14 cellular contexts compared by ENCODE assay signal in the genomic region with DNA sequence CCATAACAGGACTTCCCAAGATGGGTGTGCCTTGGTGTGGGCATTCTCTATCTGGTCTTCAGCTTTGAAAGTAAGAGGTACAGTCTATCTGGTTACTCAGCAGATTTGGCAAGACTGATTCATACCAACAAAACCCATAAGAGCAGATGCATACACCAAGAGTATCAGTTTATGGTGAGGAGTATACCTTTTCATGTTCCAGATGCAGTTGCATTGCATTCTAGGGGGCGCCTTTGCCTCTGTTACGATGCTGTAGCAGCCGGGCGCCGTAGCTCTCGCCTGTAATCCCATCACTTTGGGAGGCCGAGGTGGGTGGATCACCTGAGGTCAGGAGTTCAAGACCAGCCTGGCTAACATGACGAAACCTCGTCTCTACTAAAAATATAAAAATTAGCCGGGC. TPM values are rescaled to one million over a fixed set of nuclear protein-coding genes. Genes with fewer than 3 reads are reported as not detected.
DNase-seq lines count a peak whose midpoint lies in the region; ATAC-seq and TF ChIP-seq lines count a peak whose summit lies in the region.
"Had no signal": no experiment of that assay in that cellular context is flagged by ENCODE, and none has a peak within 500 bp of the region (broad histone marks: within the 10 kb centered on the region; RNA-seq: fewer than 3 reads in every experiment).

No MANE protein-coding gene starts in this region.

- H4K5ac ChIP-seq in IMR-90 (ENCODE audit: low read depth, low read length), result no peak overlapping the region

- H3K9me3 Mint-ChIP-seq in activated T-helper 17 cell treated with anti-CD3 and anti-CD28 coated beads, Interleukin-2, amount 50 U/mL, for 72 hours, result no peaks in the 10 kb centered on the region
- no peaks in the 10 kb centered on the region for H3K9me3 Mint-ChIP-seq in nephron progenitor cell
- H3K9me3 Mint-ChIP-seq: effector memory CD8-positive, alpha-beta T cell had no signal

- H3K9ac ChIP-seq in SK-N-SH, result no peak overlapping the region
- no peak overlapping the region for H3K9ac ChIP-seq in IMR-90 (ENCODE audit: low read depth, low read length)

- H3K9me2 ChIP-seq in SK-N-SH, result no peaks in the 10 kb centered on the region

- no peak overlapping the region for H3K56ac ChIP-seq in IMR-90 (ENCODE audit: extremely low read depth, insufficient read depth, low read length)

- WGBS in SK-N-SH (ENCODE audit: low lambda C conversion rate), result 95% methylated on average over 10 of the region's 10 CpGs
- WGBS in IMR-90 (ENCODE audit: extremely low coverage in 2 of 2, insufficient read length in 1 of 2), 2 experiments, result 96% methylated on average over 7 of the region's 10 CpGs; no CpG with 5 or more reads in 1 of the 2 experiments
- WGBS in aorta, 2 donors, result 91 to 92% methylated on average over 10 of the region's 10 CpGs

- no peaks in the 10 kb centered on the region for H3K27me3 Mint-ChIP-seq in activated T-helper 17 cell treated with anti-CD3 and anti-CD28 coated beads, Interleukin-2, amount 50 U/mL, for 72 hours
- peaks cover 2% of the 10 kb centered on the region for H3K27me3 Mint-ChIP-seq in nephron progenitor cell (ENCODE audit: low read depth, poor library complexity)
- H3K27me3 Mint-ChIP-seq: effector memory CD8-positive, alpha-beta T cell had no signal

- no peak for TF ChIP-seq POLR2A in IMR-90 (IDR thresholded peaks at IDR 0.05; ENCODE audit: low read depth, low read length)

- ATAC-seq in SK-N-SH treated with all-trans-retinoic acid at 6 μM for 48 hours (no peak), IMR-90 (ENCODE audit: low read depth) (no peak), HG03460 (IDR thresholded peaks at IDR 0.05; ENCODE audit: unreplicated experiment) (no peak), aorta (ENCODE audit: low FRiP score) (no peak)
- ATAC-seq in activated T-helper 17 cell treated with anti-CD3 and anti-CD28 coated beads, Interleukin-2, amount 50 U/mL, for 72 hours (replicated peaks), result peak; percentile 42
- ATAC-seq: effector memory CD8-positive, alpha-beta T cell had no signal

- H2BK15ac ChIP-seq in IMR-90 (ENCODE audit: low read depth, low read length), result no peak overlapping the region

- H2BK5ac ChIP-seq in IMR-90 (ENCODE audit: low read depth, low read length, poor library complexity, severe bottlenecking), result no peak overlapping the region

- H3K4me2 ChIP-seq in SK-N-SH (no peak overlapping the region), IMR-90 (ENCODE audit: low read depth, low read length) (no peak overlapping the region)

- H3K36me3 Mint-ChIP-seq in activated T-helper 17 cell treated with anti-CD3 and anti-CD28 coated beads, Interleukin-2, amount 50 U/mL, for 72 hours (ENCODE audit: low read depth), result peaks cover 83% of the 10 kb centered on the region
- peaks cover 63% of the 10 kb centered on the region for H3K36me3 Mint-ChIP-seq in nephron progenitor cell (ENCODE audit: low read depth)

- H4K20me1 ChIP-seq in SK-N-SH (ENCODE audit: insufficient read depth) (no peaks in the 10 kb centered on the region), IMR-90 (ENCODE audit: insufficient read depth, low read length) (no peaks in the 10 kb centered on the region; the same call in 1 of the 2 replicates)

- H2AFZ ChIP-seq in SK-N-SH (ENCODE audit: low read depth) (no peak overlapping the region), IMR-90 (replicated peaks; ENCODE audit: low read length, poor library complexity) (no peak overlapping the region)

- H3K27me3 ChIP-seq in SK-N-SH (ENCODE audit: insufficient read depth) (no peaks in the 10 kb centered on the region), IMR-90 (ENCODE audit: control insufficient read depth, insufficient read depth, low read length) (no peaks in the 10 kb centered on the region), aorta (ENCODE audit: control insufficient read depth in 1 of 2, insufficient read depth in 2 of 2, low read length in 1 of 2) (no peaks in the 10 kb centered on the region)

- intact Hi-C loops in IMR-90 (cut with micrococcal nuclease), result no loop called here
- intact Hi-C loops in aorta (cut with DNase I), result no loop called here

- no peak overlapping the region for H2BK20ac ChIP-seq in IMR-90 (ENCODE audit: low read depth, low read length)

- dilution Hi-C loops in IMR-90 (cut with HindIII; ENCODE audit: low sequenced_read_pairs, unreplicated experiment), result no loop called here

- POLR2A ChIA-PET in SK-N-SH (lab: Yijun Ruan, JAX), result interaction anchor here (0.6 kb wide), 1 partner anchor 43 kb away, joined by 4 read pairs; no protein-coding TSS in a partner anchor
- POLR2A ChIA-PET in IMR-90 (lab: Charles Lee; ENCODE audit: unreplicated experiment), result interaction anchor here (0.7 kb wide), 1 partner anchor 19 kb away, joined by 12 read pairs; no protein-coding TSS in a partner anchor

- H3K9me1 ChIP-seq in IMR-90 (ENCODE audit: insufficient read depth, low read length), result peaks cover 2% of the 10 kb centered on the region; the same call in 1 of the 2 replicates

- H3K79me2 ChIP-seq in SK-N-SH (ENCODE audit: insufficient read depth), result peaks cover 31% of the 10 kb centered on the region

- H3K27ac Mint-ChIP-seq in activated T-helper 17 cell treated with anti-CD3 and anti-CD28 coated beads, Interleukin-2, amount 50 U/mL, for 72 hours, result no peak overlapping the region
- no peak overlapping the region for H3K27ac Mint-ChIP-seq in nephron progenitor cell
- H3K27ac Mint-ChIP-seq: effector memory CD8-positive, alpha-beta T cell had no signal

- H2BK120ac ChIP-seq in IMR-90 (ENCODE audit: low read depth, low read length), result no peak overlapping the region

- no peaks in the 10 kb centered on the region for H3K9me3 ChIP-seq in SK-N-SH
- no peaks in the 10 kb centered on the region for H3K9me3 ChIP-seq in IMR-90 (ENCODE audit: control insufficient read depth, insufficient read depth, low read length)
- H3K9me3 ChIP-seq in aorta (ENCODE audit: control insufficient read depth, low read length), result no peaks in the 10 kb centered on the region

- H3K4me1 ChIP-seq in SK-N-SH (ENCODE audit: control insufficient read depth in 1 of 2, insufficient read depth in 2 of 2, low read depth in 1 of 2, low read length in 1 of 2) (no peaks in the 10 kb centered on the region), IMR-90 (ENCODE audit: control insufficient read depth, insufficient read depth, low read length) (no peaks in the 10 kb centered on the region), aorta (ENCODE audit: control insufficient read depth in 1 of 2, insufficient read depth in 2 of 2, low read length in 2 of 2) (no peaks in the 10 kb centered on the region)

- H2AK5ac ChIP-seq in IMR-90 (ENCODE audit: low read depth, low read length), result no peak overlapping the region

- no TSS peak for BruUV-seq in IMR-90 (replicated peaks; lab: Mats Ljungman, UMichigan)

- CTCF ChIA-PET in SK-N-SH (lab: Yijun Ruan, JAX) (interaction anchor here (1.2 to 3.1 kb wide), 4 partner anchors 27 to 92 kb away, joined by 5 to 13 read pairs (median 9); partner anchors contain the start of gene CARMIL2), IMR-90 (lab: Yijun Ruan, JAX) (no interaction called here)

- DNase-seq in SK-N-SH (no peak), IMR-90 (no peak), nephron progenitor cell (peak; percentile 7), ACHN (no peak), aorta (no peak)
- DNase-seq: effector memory CD8-positive, alpha-beta T cell; hippocampal formation; Kasumi-1; mesenchymal stem cell; NCI-H226; SIG-M5 had no signal

- peaks cover 38 to 58% of the 10 kb centered on the region in 2 experiments for H3K36me3 ChIP-seq in SK-N-SH (replicated peaks in 1 of 2; ENCODE audit: control insufficient read depth in 1 of 2, insufficient read depth in 2 of 2, low read length in 1 of 2)
- peaks cover 20% of the 10 kb centered on the region for H3K36me3 ChIP-seq in IMR-90 (ENCODE audit: control insufficient read depth, insufficient read depth, low read length)
- peaks cover 4 to 10% of the 10 kb centered on the region in 2 donors for H3K36me3 ChIP-seq in aorta (ENCODE audit: control insufficient read depth in 1 of 2, insufficient read depth in 2 of 2, low read length in 1 of 2)

- H3K4me3 Mint-ChIP-seq in activated T-helper 17 cell treated with anti-CD3 and anti-CD28 coated beads, Interleukin-2, amount 50 U/mL, for 72 hours, result no peak overlapping the region
- H3K4me3 Mint-ChIP-seq in nephron progenitor cell, result no peak overlapping the region
- H3K4me3 Mint-ChIP-seq: effector memory CD8-positive, alpha-beta T cell had no signal

- no peak overlapping the region for H2AK9ac ChIP-seq in IMR-90 (replicated peaks; ENCODE audit: low read depth, low read length, poor library complexity)

- H3K18ac ChIP-seq in IMR-90 (ENCODE audit: low read depth, low read length), result no peak overlapping the region

- peaks cover 18% of the 10 kb centered on the region for H3F3A ChIP-seq in SK-N-SH (replicated peaks; ENCODE audit: insufficient read depth)

- TF ChIP-seq EP300 in SK-N-SH (IDR thresholded peaks at IDR 0.05; ENCODE audit: borderline replicate concordance in 1 of 2, low read depth in 1 of 2, low read length in 1 of 2), result no peak

- H3K27ac ChIP-seq in SK-N-SH (ENCODE audit: low read depth in 2 of 2, low read length in 1 of 2) (no peak overlapping the region), IMR-90 (ENCODE audit: insufficient read depth, low read length) (no peak overlapping the region), aorta (ENCODE audit: low read depth in 1 of 2, low read length in 2 of 2) (no peak overlapping the region)

- in situ Hi-C loops in IMR-90 (cut with MboI; ENCODE audit: low sequenced_read_pairs) (no loop called here), ACHN (cut with HindIII; ENCODE audit: low pct_ligation_motif_present, low pct_unique_long_range_greater_than_20kb, low sequenced_read_pairs) (no loop called here)

- H3K4me3 ChIP-seq in SK-N-SH (ENCODE audit: low read depth in 2 of 2, low read length in 1 of 2) (no peak overlapping the region), IMR-90 (ENCODE audit: insufficient read depth, low read depth, low read length) (no peak overlapping the region), aorta (ENCODE audit: low read length in 2 of 2) (no peak overlapping the region)

- H3K4me1 Mint-ChIP-seq in activated T-helper 17 cell treated with anti-CD3 and anti-CD28 coated beads, Interleukin-2, amount 50 U/mL, for 72 hours, result no peaks in the 10 kb centered on the region
- no peaks in the 10 kb centered on the region for H3K4me1 Mint-ChIP-seq in nephron progenitor cell

- peak; percentile 25; the same call in 1 of the 2 replicates for TF ChIP-seq CTCF in SK-N-SH (IDR thresholded peaks at IDR 0.05)
- peak; percentile 6; the same call in 1 of the 2 replicates for TF ChIP-seq CTCF in IMR-90 (conservative IDR thresholded peaks at IDR 0.05; ENCODE audit: low read depth, low read length)
- TF ChIP-seq CTCF in nephron progenitor cell (IDR thresholded peaks at IDR 0.05), result no peak

- H3K14ac ChIP-seq in IMR-90 (replicated peaks; ENCODE audit: low read depth, low read length), result no peak overlapping the region

- H3K23ac ChIP-seq in IMR-90 (ENCODE audit: low read depth, low read length), result no peak overlapping the region

- H4K8ac ChIP-seq in IMR-90 (ENCODE audit: low read depth in 2 of 2, low read length in 2 of 2), result no peak overlapping the region

- no peak overlapping the region for H4K91ac ChIP-seq in IMR-90 (ENCODE audit: insufficient read depth, low read depth, low read length)

- TF ChIP-seq RAD21 in SK-N-SH (IDR thresholded peaks at IDR 0.05; ENCODE audit: low read length) (no peak), IMR-90 (IDR thresholded peaks at IDR 0.05; ENCODE audit: low read length) (no peak)

- peaks cover 19 to 33% of the 10 kb centered on the region in 2 experiments for H3K79me1 ChIP-seq in IMR-90 (ENCODE audit: low read depth in 1 of 2, low read length in 2 of 2)

- no peak overlapping the region for H3K4ac ChIP-seq in IMR-90 (ENCODE audit: low read depth, low read length)

RNA-seq across cellular contexts. Expression of gene CARMIL2, which starts 31.1 kb away (rescaled TPM):
- 4.4 and 4.9 TPM in 2 replicates for polyA plus RNA-seq in SK-N-SH (2012; rRNA removed)
- 0.66 and 0.98 TPM in 2 replicates for polyA plus RNA-seq in SK-N-SH (2012; cell fraction: cytosol; rRNA removed)
- 30.1 and 51.0 TPM in 2 replicates for polyA plus RNA-seq in SK-N-SH (2012; cell fraction: nucleus; rRNA removed)
- 0.18 and 0.28 TPM in 2 replicates for total RNA-seq in IMR-90 (2012; rRNA removed)
- 0.77 and 0.97 TPM in 2 replicates for polyA plus RNA-seq in IMR-90 (2012; rRNA removed)
- polyA plus RNA-seq in IMR-90 (2012; cell fraction: cytosol; rRNA removed), result 0.65 and 0.75 TPM in 2 replicates
- 2.3 and 3.8 TPM in 2 replicates for polyA plus RNA-seq in IMR-90 (2012; cell fraction: nucleus; rRNA removed; ENCODE audit: low replicate concordance)
- total RNA-seq in activated T-helper 17 cell treated with anti-CD3 and anti-CD28 coated beads, Interleukin-2, amount 50 U/mL, for 72 hours, result 100 to 1,000 TPM; 134 to 169 TPM
- total RNA-seq in aorta, result 1 to 10 TPM; 3.0 to 4.0 TPM
- 1 to 10 TPM in 1 of 2 donors, under 1 TPM in 1; 0.13 to 3.7 TPM for polyA plus RNA-seq in aorta

RNA-seq across cellular contexts. Expression of gene ACD, which starts 46.3 kb away (rescaled TPM):
- polyA plus RNA-seq in SK-N-SH (2012; rRNA removed), result 31.3 and 37.8 TPM in 2 replicates
- 12.3 and 19.7 TPM in 2 replicates for polyA plus RNA-seq in SK-N-SH (2012; cell fraction: cytosol; rRNA removed)
- 79.0 and 110 TPM in 2 replicates for polyA plus RNA-seq in SK-N-SH (2012; cell fraction: nucleus; rRNA removed)
- total RNA-seq in IMR-90 (2012; rRNA removed), result 12.8 and 15.6 TPM in 2 replicates
- 31.1 and 38.9 TPM in 2 replicates for polyA plus RNA-seq in IMR-90 (2012; rRNA removed)
- 20.0 and 29.8 TPM in 2 replicates for polyA plus RNA-seq in IMR-90 (2012; cell fraction: cytosol; rRNA removed)
- polyA plus RNA-seq in IMR-90 (2012; cell fraction: nucleus; rRNA removed; ENCODE audit: low replicate concordance), result 49.6 and 116 TPM in 2 replicates
- 10 to 100 TPM; 37.5 to 63.4 TPM for total RNA-seq in activated T-helper 17 cell treated with anti-CD3 and anti-CD28 coated beads, Interleukin-2, amount 50 U/mL, for 72 hours
- 10 to 100 TPM; 15.7 to 21.9 TPM for total RNA-seq in aorta
- polyA plus RNA-seq in aorta, result 10 to 100 TPM in 1 of 2 donors, 1 to 10 TPM in 1; 7.0 to 34.6 TPM

RNA-seq across cellular contexts. Expression of gene PARD6A, which starts 47.0 kb away (rescaled TPM):
- polyA plus RNA-seq in SK-N-SH (2012; rRNA removed) (5.7 and 9.0 TPM in 2 replicates), IMR-90 (2012; rRNA removed) (0.55 and 0.65 TPM in 2 replicates), aorta (1 to 10 TPM; 5.9 to 7.8 TPM)
- 4.1 and 6.2 TPM in 2 replicates for polyA plus RNA-seq in SK-N-SH (2012; cell fraction: cytosol; rRNA removed)
- polyA plus RNA-seq in SK-N-SH (2012; cell fraction: nucleus; rRNA removed), result 3.3 and 3.4 TPM in 2 replicates
- total RNA-seq in IMR-90 (2012; rRNA removed) (0.28 and 0.36 TPM in 2 replicates), aorta (1 to 10 TPM; 3.9 to 5.3 TPM)
- polyA plus RNA-seq in IMR-90 (2012; cell fraction: cytosol; rRNA removed), result 0.82 and 0.94 TPM in 2 replicates
- 0.32 and 0.49 TPM in 2 replicates for polyA plus RNA-seq in IMR-90 (2012; cell fraction: nucleus; rRNA removed; ENCODE audit: low replicate concordance)
- total RNA-seq in activated T-helper 17 cell treated with anti-CD3 and anti-CD28 coated beads, Interleukin-2, amount 50 U/mL, for 72 hours, result 10 to 100 TPM; 10.7 to 16.5 TPM

RNA-seq across cellular contexts. Expression of gene CTCF, which starts 51.5 kb away (rescaled TPM):
- polyA plus RNA-seq in SK-N-SH (2012; rRNA removed) (18.8 and 19.6 TPM in 2 replicates), IMR-90 (2012; rRNA removed) (16.1 and 16.7 TPM in 2 replicates), aorta (10 to 100 TPM; 16.5 to 25.8 TPM)
- 20.3 and 22.0 TPM in 2 replicates for polyA plus RNA-seq in SK-N-SH (2012; cell fraction: cytosol; rRNA removed)
- 17.4 and 24.1 TPM in 2 replicates for polyA plus RNA-seq in SK-N-SH (2012; cell fraction: nucleus; rRNA removed)
- total RNA-seq in IMR-90 (2012; rRNA removed) (22.8 and 26.4 TPM in 2 replicates), aorta (10 to 100 TPM; 28.5 to 35.8 TPM)
- 5.6 and 8.3 TPM in 2 replicates for polyA plus RNA-seq in IMR-90 (2012; cell fraction: cytosol; rRNA removed)
- 5.5 and 15.8 TPM in 2 replicates for polyA plus RNA-seq in IMR-90 (2012; cell fraction: nucleus; rRNA removed; ENCODE audit: low replicate concordance)
- total RNA-seq in activated T-helper 17 cell treated with anti-CD3 and anti-CD28 coated beads, Interleukin-2, amount 50 U/mL, for 72 hours, result 10 to 100 TPM; 41.2 to 49.4 TPM

RNA-seq across cellular contexts. Expression of gene ENKD1, which starts 52.7 kb away (rescaled TPM):
- 19.5 and 21.0 TPM in 2 replicates for polyA plus RNA-seq in SK-N-SH (2012; rRNA removed)
- polyA plus RNA-seq in SK-N-SH (2012; cell fraction: cytosol; rRNA removed), result 8.6 and 12.2 TPM in 2 replicates
- 52.0 and 82.9 TPM in 2 replicates for polyA plus RNA-seq in SK-N-SH (2012; cell fraction: nucleus; rRNA removed)
- 2.9 and 3.1 TPM in 2 replicates for total RNA-seq in IMR-90 (2012; rRNA removed)
- 6.3 and 7.8 TPM in 2 replicates for polyA plus RNA-seq in IMR-90 (2012; rRNA removed)
- 3.9 and 8.2 TPM in 2 replicates for polyA plus RNA-seq in IMR-90 (2012; cell fraction: cytosol; rRNA removed)
- polyA plus RNA-seq in IMR-90 (2012; cell fraction: nucleus; rRNA removed; ENCODE audit: low replicate concordance), result 20.0 and 44.8 TPM in 2 replicates
- 1 to 10 TPM; 9.1 to 9.4 TPM for total RNA-seq in activated T-helper 17 cell treated with anti-CD3 and anti-CD28 coated beads, Interleukin-2, amount 50 U/mL, for 72 hours
- 10 to 100 TPM in 1 of 2 donors, 1 to 10 TPM in 1; 9.7 to 15.2 TPM for total RNA-seq in aorta
- polyA plus RNA-seq in aorta, result 10 to 100 TPM; 13.3 to 73.8 TPM

Comparison
In these comparisons a context has a peak if more than half of its experiments do, and no peak if none do; other contexts are left out.
1. RNA of gene CARMIL2, which starts 31.1 kb away (total RNA-seq): 134 to 169 TPM in activated T-helper 17 cell treated with anti-CD3 and anti-CD28 coated beads, Interleukin-2, amount 50 U/mL, for 72 hours; 3.0 to 4.0 TPM in aorta and 0.18 to 0.28 TPM in IMR-90; every median in the first group is over 10 times any median in the second.